1 cellular context compared by ENCODE assay signal in the genomic region with DNA sequence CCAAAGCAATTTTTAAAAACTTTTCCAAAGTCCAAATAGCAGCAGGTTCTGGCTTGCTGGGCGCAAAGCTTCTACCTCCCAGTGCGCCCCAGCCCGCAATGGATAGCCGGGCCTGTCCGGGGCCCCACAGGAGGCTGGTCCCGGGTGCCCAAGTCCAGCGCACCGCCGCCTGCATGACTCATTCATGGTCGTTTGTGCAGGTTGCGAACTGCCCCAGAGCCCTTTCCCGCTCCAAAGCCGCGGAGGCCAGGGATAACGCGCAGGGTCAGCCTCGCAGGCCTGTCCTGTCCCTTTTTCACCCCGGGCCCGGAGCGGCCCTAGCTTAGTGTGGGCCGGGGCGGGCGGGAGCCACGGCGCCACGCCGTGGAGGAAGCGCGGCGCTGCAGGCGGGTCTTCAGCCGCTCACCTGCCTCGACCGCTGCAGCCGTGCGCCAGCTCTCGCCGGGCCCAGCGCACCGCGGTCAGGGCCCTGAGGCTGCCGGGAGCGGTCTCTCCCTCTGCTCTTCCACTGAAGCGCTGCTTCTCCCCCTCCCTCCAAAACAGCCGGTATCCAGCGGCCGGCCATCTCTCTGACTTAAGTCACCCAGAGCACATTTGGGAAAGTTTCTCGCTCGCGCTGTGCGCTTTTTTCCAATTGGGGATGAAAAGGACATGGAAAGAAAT.
TF ChIP-seq lines count a peak whose summit lies in the region.

No MANE protein-coding gene starts in this region.

TF ChIP-seq in HepG2, 621 proteins besides CTCF, POLR2A, EP300 and RAD21 (continued from another document and continues in another):
- TF ChIP-seq, protein P1, sequence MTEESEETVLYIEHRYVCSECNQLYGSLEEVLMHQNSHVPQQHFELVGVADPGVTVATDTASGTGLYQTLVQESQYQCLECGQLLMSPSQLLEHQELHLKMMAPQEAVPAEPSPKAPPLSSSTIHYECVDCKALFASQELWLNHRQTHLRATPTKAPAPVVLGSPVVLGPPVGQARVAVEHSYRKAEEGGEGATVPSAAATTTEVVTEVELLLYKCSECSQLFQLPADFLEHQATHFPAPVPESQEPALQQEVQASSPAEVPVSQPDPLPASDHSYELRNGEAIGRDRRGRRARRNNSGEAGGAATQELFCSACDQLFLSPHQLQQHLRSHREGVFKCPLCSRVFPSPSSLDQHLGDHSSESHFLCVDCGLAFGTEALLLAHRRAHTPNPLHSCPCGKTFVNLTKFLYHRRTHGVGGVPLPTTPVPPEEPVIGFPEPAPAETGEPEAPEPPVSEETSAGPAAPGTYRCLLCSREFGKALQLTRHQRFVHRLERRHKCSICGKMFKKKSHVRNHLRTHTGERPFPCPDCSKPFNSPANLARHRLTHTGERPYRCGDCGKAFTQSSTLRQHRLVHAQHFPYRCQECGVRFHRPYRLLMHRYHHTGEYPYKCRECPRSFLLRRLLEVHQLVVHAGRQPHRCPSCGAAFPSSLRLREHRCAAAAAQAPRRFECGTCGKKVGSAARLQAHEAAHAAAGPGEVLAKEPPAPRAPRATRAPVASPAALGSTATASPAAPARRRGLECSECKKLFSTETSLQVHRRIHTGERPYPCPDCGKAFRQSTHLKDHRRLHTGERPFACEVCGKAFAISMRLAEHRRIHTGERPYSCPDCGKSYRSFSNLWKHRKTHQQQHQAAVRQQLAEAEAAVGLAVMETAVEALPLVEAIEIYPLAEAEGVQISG (CRISPR knock-in tag; IDR thresholded peaks at IDR 0.05) = 0 out of 2 replicates have a peak, but pooled peaks have one; percentile 22
- TF ChIP-seq THAP11 (CRISPR knock-in tag; IDR thresholded peaks at IDR 0.05) = 0 out of 2 replicates have a peak, but pooled peaks have one; percentile 47
- TF ChIP-seq, protein P2, sequence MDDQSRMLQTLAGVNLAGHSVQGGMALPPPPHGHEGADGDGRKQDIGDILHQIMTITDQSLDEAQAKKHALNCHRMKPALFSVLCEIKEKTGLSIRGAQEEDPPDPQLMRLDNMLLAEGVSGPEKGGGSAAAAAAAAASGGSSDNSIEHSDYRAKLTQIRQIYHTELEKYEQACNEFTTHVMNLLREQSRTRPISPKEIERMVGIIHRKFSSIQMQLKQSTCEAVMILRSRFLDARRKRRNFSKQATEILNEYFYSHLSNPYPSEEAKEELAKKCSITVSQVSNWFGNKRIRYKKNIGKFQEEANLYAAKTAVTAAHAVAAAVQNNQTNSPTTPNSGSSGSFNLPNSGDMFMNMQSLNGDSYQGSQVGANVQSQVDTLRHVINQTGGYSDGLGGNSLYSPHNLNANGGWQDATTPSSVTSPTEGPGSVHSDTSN (CRISPR knock-in tag; IDR thresholded peaks at IDR 0.05; ENCODE audit: borderline replicate concordance) = no peak
- 0 out of 2 replicates have a peak, but pooled peaks have one; percentile 44 for TF ChIP-seq AHR (CRISPR knock-in tag; IDR thresholded peaks at IDR 0.05)
- TF ChIP-seq HES4 (CRISPR knock-in tag; IDR thresholded peaks at IDR 0.05; ENCODE audit: borderline replicate concordance) = no peak
- TF ChIP-seq ZBTB21 (CRISPR knock-in tag; IDR thresholded peaks at IDR 0.05) = no peak
- TF ChIP-seq ARNT (IDR thresholded peaks at IDR 0.05) = no peak
- no peak for TF ChIP-seq MAFK (conservative IDR thresholded peaks at IDR 0.05 in 1 of 2, IDR thresholded peaks at IDR 0.05 in 1 of 2; ENCODE audit: low read length in 2 of 2)
- TF ChIP-seq, protein P3, sequence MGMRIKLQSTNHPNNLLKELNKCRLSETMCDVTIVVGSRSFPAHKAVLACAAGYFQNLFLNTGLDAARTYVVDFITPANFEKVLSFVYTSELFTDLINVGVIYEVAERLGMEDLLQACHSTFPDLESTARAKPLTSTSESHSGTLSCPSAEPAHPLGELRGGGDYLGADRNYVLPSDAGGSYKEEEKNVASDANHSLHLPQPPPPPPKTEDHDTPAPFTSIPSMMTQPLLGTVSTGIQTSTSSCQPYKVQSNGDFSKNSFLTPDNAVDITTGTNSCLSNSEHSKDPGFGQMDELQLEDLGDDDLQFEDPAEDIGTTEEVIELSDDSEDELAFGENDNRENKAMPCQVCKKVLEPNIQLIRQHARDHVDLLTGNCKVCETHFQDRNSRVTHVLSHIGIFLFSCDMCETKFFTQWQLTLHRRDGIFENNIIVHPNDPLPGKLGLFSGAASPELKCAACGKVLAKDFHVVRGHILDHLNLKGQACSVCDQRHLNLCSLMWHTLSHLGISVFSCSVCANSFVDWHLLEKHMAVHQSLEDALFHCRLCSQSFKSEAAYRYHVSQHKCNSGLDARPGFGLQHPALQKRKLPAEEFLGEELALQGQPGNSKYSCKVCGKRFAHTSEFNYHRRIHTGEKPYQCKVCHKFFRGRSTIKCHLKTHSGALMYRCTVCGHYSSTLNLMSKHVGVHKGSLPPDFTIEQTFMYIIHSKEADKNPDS (CRISPR knock-in tag; IDR thresholded peaks at IDR 0.05) = no peak
- peak; percentile 47; the same call in 1 of the 2 replicates for TF ChIP-seq IRF2 (CRISPR knock-in tag; IDR thresholded peaks at IDR 0.05)
- TF ChIP-seq ELF1 (CRISPR knock-in tag; IDR thresholded peaks at IDR 0.05) = no peak
- TF ChIP-seq ZSCAN25 (CRISPR knock-in tag; IDR thresholded peaks at IDR 0.05) = no peak
- no peak for TF ChIP-seq RFXANK (CRISPR knock-in tag; IDR thresholded peaks at IDR 0.05)
- TF ChIP-seq, protein P4, sequence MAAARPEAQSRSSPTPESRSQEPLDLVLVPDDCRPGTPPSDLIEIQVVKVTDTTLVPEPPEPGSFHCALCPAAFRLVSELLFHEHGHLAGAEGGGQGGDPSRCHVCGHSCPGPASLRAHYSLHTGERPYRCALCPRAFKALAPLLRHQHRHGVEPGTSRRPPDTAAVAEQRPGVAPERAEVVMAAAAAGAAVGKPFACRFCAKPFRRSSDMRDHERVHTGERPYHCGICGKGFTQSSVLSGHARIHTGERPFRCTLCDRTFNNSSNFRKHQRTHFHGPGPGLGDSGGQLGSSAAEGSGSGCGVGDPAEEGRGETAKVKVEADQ (CRISPR knock-in tag; IDR thresholded peaks at IDR 0.05; ENCODE audit: borderline replicate concordance) = no peak
- no peak for TF ChIP-seq WIZ (CRISPR knock-in tag; IDR thresholded peaks at IDR 0.05)
- TF ChIP-seq, protein P5, sequence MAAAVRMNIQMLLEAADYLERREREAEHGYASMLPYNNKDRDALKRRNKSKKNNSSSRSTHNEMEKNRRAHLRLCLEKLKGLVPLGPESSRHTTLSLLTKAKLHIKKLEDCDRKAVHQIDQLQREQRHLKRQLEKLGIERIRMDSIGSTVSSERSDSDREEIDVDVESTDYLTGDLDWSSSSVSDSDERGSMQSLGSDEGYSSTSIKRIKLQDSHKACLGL (CRISPR knock-in tag; IDR thresholded peaks at IDR 0.05) = no peak
- no peak for TF ChIP-seq ISX (CRISPR knock-in tag; conservative IDR thresholded peaks at IDR 0.05)
- TF ChIP-seq RNF2 (conservative IDR thresholded peaks at IDR 0.05; ENCODE audit: low read depth) = no peak
- TF ChIP-seq POGZ (CRISPR knock-in tag; IDR thresholded peaks at IDR 0.05) = no peak
- TF ChIP-seq BORCS8-MEF2B (CRISPR knock-in tag; IDR thresholded peaks at IDR 0.05) = peak; percentile 44; the same call in 1 of the 2 replicates
- TF ChIP-seq, protein P6, sequence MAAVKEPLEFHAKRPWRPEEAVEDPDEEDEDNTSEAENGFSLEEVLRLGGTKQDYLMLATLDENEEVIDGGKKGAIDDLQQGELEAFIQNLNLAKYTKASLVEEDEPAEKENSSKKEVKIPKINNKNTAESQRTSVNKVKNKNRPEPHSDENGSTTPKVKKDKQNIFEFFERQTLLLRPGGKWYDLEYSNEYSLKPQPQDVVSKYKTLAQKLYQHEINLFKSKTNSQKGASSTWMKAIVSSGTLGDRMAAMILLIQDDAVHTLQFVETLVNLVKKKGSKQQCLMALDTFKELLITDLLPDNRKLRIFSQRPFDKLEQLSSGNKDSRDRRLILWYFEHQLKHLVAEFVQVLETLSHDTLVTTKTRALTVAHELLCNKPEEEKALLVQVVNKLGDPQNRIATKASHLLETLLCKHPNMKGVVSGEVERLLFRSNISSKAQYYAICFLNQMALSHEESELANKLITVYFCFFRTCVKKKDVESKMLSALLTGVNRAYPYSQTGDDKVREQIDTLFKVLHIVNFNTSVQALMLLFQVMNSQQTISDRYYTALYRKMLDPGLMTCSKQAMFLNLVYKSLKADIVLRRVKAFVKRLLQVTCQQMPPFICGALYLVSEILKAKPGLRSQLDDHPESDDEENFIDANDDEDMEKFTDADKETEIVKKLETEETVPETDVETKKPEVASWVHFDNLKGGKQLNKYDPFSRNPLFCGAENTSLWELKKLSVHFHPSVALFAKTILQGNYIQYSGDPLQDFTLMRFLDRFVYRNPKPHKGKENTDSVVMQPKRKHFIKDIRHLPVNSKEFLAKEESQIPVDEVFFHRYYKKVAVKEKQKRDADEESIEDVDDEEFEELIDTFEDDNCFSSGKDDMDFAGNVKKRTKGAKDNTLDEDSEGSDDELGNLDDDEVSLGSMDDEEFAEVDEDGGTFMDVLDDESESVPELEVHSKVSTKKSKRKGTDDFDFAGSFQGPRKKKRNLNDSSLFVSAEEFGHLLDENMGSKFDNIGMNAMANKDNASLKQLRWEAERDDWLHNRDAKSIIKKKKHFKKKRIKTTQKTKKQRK (IDR thresholded peaks at IDR 0.05; ENCODE audit: low read length) = no peak
- TF ChIP-seq ZMYM2 (CRISPR knock-in tag; IDR thresholded peaks at IDR 0.05) = no peak
- TF ChIP-seq ZNF562 (CRISPR knock-in tag; IDR thresholded peaks at IDR 0.05; ENCODE audit: borderline replicate concordance) = no peak
- TF ChIP-seq, protein P7, sequence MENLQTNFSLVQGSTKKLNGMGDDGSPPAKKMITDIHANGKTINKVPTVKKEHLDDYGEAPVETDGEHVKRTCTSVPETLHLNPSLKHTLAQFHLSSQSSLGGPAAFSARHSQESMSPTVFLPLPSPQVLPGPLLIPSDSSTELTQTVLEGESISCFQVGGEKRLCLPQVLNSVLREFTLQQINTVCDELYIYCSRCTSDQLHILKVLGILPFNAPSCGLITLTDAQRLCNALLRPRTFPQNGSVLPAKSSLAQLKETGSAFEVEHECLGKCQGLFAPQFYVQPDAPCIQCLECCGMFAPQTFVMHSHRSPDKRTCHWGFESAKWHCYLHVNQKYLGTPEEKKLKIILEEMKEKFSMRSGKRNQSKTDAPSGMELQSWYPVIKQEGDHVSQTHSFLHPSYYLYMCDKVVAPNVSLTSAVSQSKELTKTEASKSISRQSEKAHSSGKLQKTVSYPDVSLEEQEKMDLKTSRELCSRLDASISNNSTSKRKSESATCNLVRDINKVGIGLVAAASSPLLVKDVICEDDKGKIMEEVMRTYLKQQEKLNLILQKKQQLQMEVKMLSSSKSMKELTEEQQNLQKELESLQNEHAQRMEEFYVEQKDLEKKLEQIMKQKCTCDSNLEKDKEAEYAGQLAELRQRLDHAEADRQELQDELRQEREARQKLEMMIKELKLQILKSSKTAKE (CRISPR knock-in tag; IDR thresholded peaks at IDR 0.05; ENCODE audit: borderline replicate concordance) = no peak
- TF ChIP-seq ZIK1 (CRISPR knock-in tag; IDR thresholded peaks at IDR 0.05; ENCODE audit: borderline replicate concordance, low read depth) = no peak
- TF ChIP-seq, protein P8, sequence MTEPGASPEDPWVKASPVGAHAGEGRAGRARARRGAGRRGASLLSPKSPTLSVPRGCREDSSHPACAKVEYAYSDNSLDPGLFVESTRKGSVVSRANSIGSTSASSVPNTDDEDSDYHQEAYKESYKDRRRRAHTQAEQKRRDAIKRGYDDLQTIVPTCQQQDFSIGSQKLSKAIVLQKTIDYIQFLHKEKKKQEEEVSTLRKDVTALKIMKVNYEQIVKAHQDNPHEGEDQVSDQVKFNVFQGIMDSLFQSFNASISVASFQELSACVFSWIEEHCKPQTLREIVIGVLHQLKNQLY (CRISPR knock-in tag; IDR thresholded peaks at IDR 0.05) = no peak
- TF ChIP-seq, protein P9, sequence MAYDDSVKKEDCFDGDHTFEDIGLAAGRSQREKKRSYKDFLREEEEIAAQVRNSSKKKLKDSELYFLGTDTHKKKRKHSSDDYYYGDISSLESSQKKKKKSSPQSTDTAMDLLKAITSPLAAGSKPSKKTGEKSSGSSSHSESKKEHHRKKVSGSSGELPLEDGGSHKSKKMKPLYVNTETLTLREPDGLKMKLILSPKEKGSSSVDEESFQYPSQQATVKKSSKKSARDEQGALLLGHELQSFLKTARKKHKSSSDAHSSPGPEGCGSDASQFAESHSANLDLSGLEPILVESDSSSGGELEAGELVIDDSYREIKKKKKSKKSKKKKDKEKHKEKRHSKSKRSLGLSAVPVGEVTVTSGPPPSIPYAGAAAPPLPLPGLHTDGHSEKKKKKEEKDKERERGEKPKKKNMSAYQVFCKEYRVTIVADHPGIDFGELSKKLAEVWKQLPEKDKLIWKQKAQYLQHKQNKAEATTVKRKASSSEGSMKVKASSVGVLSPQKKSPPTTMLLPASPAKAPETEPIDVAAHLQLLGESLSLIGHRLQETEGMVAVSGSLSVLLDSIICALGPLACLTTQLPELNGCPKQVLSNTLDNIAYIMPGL (CRISPR knock-in tag; IDR thresholded peaks at IDR 0.05; ENCODE audit: borderline replicate concordance in 1 of 2, low read depth in 1 of 2) = peak; percentile 62 to 64; a peak in 3 of 4 replicates
- TF ChIP-seq ZNF34 (CRISPR knock-in tag; IDR thresholded peaks at IDR 0.05; ENCODE audit: borderline replicate concordance) = no peak
- no peak for TF ChIP-seq ZNF75D (CRISPR knock-in tag; IDR thresholded peaks at IDR 0.05; ENCODE audit: borderline replicate concordance)
- TF ChIP-seq ZFP36L2 (CRISPR knock-in tag; IDR thresholded peaks at IDR 0.05) = no peak
- TF ChIP-seq ZSCAN12 (CRISPR knock-in tag; IDR thresholded peaks at IDR 0.05) = no peak
- no peak for TF ChIP-seq KLF16 (CRISPR knock-in tag; IDR thresholded peaks at IDR 0.05)
- TF ChIP-seq MXI1 (IDR thresholded peaks at IDR 0.05; ENCODE audit: borderline replicate concordance, low read depth, low read length) = no peak
- no peak for TF ChIP-seq PHF5A (CRISPR knock-in tag; IDR thresholded peaks at IDR 0.05; ENCODE audit: low read depth, unreplicated experiment)
- TF ChIP-seq, protein P10, sequence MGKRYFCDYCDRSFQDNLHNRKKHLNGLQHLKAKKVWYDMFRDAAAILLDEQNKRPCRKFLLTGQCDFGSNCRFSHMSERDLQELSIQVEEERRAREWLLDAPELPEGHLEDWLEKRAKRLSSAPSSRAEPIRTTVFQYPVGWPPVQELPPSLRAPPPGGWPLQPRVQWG (CRISPR knock-in tag; IDR thresholded peaks at IDR 0.05; ENCODE audit: borderline replicate concordance, low read depth) = no peak
- TF ChIP-seq, protein P11, sequence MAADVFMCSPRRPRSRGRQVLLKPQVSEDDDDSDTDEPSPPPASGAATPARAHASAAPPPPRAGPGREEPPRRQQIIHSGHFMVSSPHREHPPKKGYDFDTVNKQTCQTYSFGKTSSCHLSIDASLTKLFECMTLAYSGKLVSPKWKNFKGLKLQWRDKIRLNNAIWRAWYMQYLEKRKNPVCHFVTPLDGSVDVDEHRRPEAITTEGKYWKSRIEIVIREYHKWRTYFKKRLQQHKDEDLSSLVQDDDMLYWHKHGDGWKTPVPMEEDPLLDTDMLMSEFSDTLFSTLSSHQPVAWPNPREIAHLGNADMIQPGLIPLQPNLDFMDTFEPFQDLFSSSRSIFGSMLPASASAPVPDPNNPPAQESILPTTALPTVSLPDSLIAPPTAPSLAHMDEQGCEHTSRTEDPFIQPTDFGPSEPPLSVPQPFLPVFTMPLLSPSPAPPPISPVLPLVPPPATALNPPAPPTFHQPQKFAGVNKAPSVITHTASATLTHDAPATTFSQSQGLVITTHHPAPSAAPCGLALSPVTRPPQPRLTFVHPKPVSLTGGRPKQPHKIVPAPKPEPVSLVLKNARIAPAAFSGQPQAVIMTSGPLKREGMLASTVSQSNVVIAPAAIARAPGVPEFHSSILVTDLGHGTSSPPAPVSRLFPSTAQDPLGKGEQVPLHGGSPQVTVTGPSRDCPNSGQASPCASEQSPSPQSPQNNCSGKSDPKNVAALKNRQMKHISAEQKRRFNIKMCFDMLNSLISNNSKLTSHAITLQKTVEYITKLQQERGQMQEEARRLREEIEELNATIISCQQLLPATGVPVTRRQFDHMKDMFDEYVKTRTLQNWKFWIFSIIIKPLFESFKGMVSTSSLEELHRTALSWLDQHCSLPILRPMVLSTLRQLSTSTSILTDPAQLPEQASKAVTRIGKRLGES (CRISPR knock-in tag; IDR thresholded peaks at IDR 0.05; ENCODE audit: borderline replicate concordance) = no peak
- no peak for TF ChIP-seq NCOA1 (CRISPR knock-in tag; IDR thresholded peaks at IDR 0.05)
- TF ChIP-seq ZNF234 (CRISPR knock-in tag; conservative IDR thresholded peaks at IDR 0.05) = no peak
- TF ChIP-seq CBX1 (IDR thresholded peaks at IDR 0.05; ENCODE audit: low read depth) = no peak
